1 cellular context compared by ENCODE assay signal in genomic region chr17:43713494-43714162, GRCh38.
TF ChIP-seq lines count a peak whose summit lies in the region.

No MANE protein-coding gene starts in this region.

TF ChIP-seq in HepG2, 621 proteins besides CTCF, POLR2A, EP300 and RAD21 (continued from another document and continues in another):
- TF ChIP-seq ZBTB44 (CRISPR knock-in tag; IDR thresholded peaks at IDR 0.05) (no peak), LCORL (IDR thresholded peaks at IDR 0.05) (no peak), LCORL (CRISPR knock-in tag; IDR thresholded peaks at IDR 0.05) (no peak), ZBTB10 (CRISPR knock-in tag; IDR thresholded peaks at IDR 0.05; ENCODE audit: borderline replicate concordance) (no peak), NRL (CRISPR knock-in tag; IDR thresholded peaks at IDR 0.05; ENCODE audit: borderline replicate concordance) (peak; percentile 38; the same call in 1 of the 2 replicates), ZNF883 (CRISPR knock-in tag; IDR thresholded peaks at IDR 0.05; ENCODE audit: not compliant biosample characterization) (peak; percentile 46), NR2C2 (CRISPR knock-in tag; IDR thresholded peaks at IDR 0.05; ENCODE audit: borderline replicate concordance) (0 out of 2 replicates have a peak, but pooled peaks have one; percentile 11), HMGXB4 (CRISPR knock-in tag; IDR thresholded peaks at IDR 0.05; ENCODE audit: borderline replicate concordance in 1 of 2, low read depth in 1 of 2) (peak in 1 of 2 experiments; percentile 10; a peak in 1 of 4 replicates), HINFP (CRISPR knock-in tag; IDR thresholded peaks at IDR 0.05; ENCODE audit: low read depth) (0 out of 2 replicates have a peak, but pooled peaks have one; percentile 33), ZNF563 (CRISPR knock-in tag; IDR thresholded peaks at IDR 0.05) (peak; percentile 62), ZNF879 (CRISPR knock-in tag; IDR thresholded peaks at IDR 0.05) (no peak), KDM5B (CRISPR knock-in tag; IDR thresholded peaks at IDR 0.05; ENCODE audit: borderline replicate concordance) (peak; percentile 56; the same call in 1 of the 2 replicates), ZNF446 (CRISPR knock-in tag; IDR thresholded peaks at IDR 0.05) (0 out of 2 replicates have a peak, but pooled peaks have one; percentile 44), ZNF121 (CRISPR knock-in tag; IDR thresholded peaks at IDR 0.05) (0 out of 2 replicates have a peak, but pooled peaks have one; percentile 7), PATZ1 (CRISPR knock-in tag; IDR thresholded peaks at IDR 0.05) (peak; percentile 39; the same call in 1 of the 2 replicates), TBX2 (CRISPR knock-in tag; IDR thresholded peaks at IDR 0.05; ENCODE audit: borderline replicate concordance) (peak; percentile 48; the same call in 1 of the 2 replicates), SP140L (CRISPR knock-in tag; IDR thresholded peaks at IDR 0.05; ENCODE audit: borderline replicate concordance) (no peak), GFI1 (CRISPR knock-in tag; IDR thresholded peaks at IDR 0.05; ENCODE audit: borderline replicate concordance) (peak; percentile 19; the same call in 1 of the 2 replicates), THAP11 (CRISPR knock-in tag; IDR thresholded peaks at IDR 0.05) (no peak), ZNF710 (CRISPR knock-in tag; IDR thresholded peaks at IDR 0.05; ENCODE audit: borderline replicate concordance) (no peak), SMARCE1 (IDR thresholded peaks at IDR 0.05; ENCODE audit: borderline replicate concordance) (no peak), PHF8 (CRISPR knock-in tag; IDR thresholded peaks at IDR 0.05) (peak; percentile 37; the same call in 1 of the 2 replicates), GABPB1 (CRISPR knock-in tag; IDR thresholded peaks at IDR 0.05) (peak; percentile 75), ZNF224 (CRISPR knock-in tag; IDR thresholded peaks at IDR 0.05) (no peak), ZBTB34 (CRISPR knock-in tag; IDR thresholded peaks at IDR 0.05) (0 out of 2 replicates have a peak, but pooled peaks have one; percentile 48), ZFP91 (CRISPR knock-in tag; IDR thresholded peaks at IDR 0.05; ENCODE audit: borderline replicate concordance) (peak; percentile 20; the same call in 1 of the 2 replicates), CSRNP1 (CRISPR knock-in tag; IDR thresholded peaks at IDR 0.05) (0 out of 2 replicates have a peak, but pooled peaks have one; percentile 36), HDAC6 (IDR thresholded peaks at IDR 0.05; ENCODE audit: low read depth, low read length) (0 out of 2 replicates have a peak, but pooled peaks have one; percentile 51), NFKB2 (CRISPR knock-in tag; IDR thresholded peaks at IDR 0.05; ENCODE audit: borderline replicate concordance) (0 out of 2 replicates have a peak, but pooled peaks have one; percentile 30), ZNF891 (CRISPR knock-in tag; IDR thresholded peaks at IDR 0.05) (peak; percentile 73; the same call in 1 of the 2 replicates), AGO1 (IDR thresholded peaks at IDR 0.05; ENCODE audit: low read depth, low read length, poor library complexity, severe bottlenecking) (peak; percentile 36), TAF1 (CRISPR knock-in tag; IDR thresholded peaks at IDR 0.05) (0 out of 2 replicates have a peak, but pooled peaks have one; percentile 20), GABPA (IDR thresholded peaks at IDR 0.05; ENCODE audit: low read depth, low read length) (peak; percentile 26; the same call in 1 of the 2 replicates), GABPA (CRISPR knock-in tag; IDR thresholded peaks at IDR 0.05; ENCODE audit: low read depth) (peak; percentile 52; the same call in 1 of the 2 replicates), ZNF546 (CRISPR knock-in tag; conservative IDR thresholded peaks at IDR 0.05) (0 out of 2 replicates have a peak, but pooled peaks have one; percentile 50), ZNF260 (CRISPR knock-in tag; IDR thresholded peaks at IDR 0.05; ENCODE audit: borderline replicate concordance, low read depth) (no peak), HNRNPLL (IDR thresholded peaks at IDR 0.05; ENCODE audit: low read depth, low read length, poor library complexity, severe bottlenecking) (peak; percentile 63), MXD3 (CRISPR knock-in tag; IDR thresholded peaks at IDR 0.05) (0 out of 2 replicates have a peak, but pooled peaks have one; percentile 23), BORCS8-MEF2B (CRISPR knock-in tag; IDR thresholded peaks at IDR 0.05) (no peak)
